Comparison of ENCODE assay signal across 2 cellular contexts in genomic region chr15:44229301-44229700, GRCh38. TPM values are rescaled to one million over a fixed set of nuclear protein-coding genes. Genes with fewer than 3 reads are reported as not detected.
"Had no signal": no experiment of that assay in that cellular context is flagged by ENCODE, and none has a peak within 500 bp of the region (broad histone marks: within the 10 kb centered on the region; RNA-seq: fewer than 3 reads in every experiment).

No MANE protein-coding gene starts in this region.

RNA-seq across cellular contexts. Expression of gene FRMD5, which starts 34.2 kb away (rescaled TPM):
- total RNA-seq: left lobe of liver, mononuclear cell had no signal
